In the genomic region with DNA sequence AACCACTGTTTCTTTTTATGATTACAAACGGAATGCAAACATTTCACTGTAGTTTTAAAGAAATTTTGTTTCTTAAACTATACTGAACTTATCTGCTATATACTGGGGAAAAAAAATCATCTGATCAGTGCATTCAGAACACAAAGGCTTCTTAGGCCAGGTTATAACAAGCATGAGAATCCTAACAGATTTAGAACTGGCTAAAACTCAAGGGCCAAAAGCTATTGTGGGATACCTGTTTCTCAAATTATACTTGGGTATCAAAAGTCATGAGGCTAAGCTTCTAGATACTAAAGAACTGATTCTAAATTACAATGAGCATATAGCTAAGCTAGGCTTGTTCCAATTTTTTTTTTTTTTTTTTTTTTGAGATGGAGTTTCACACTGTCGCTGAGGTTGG, we compare ENCODE assay signal across 21 cellular contexts. TPM values are rescaled to one million over a fixed set of nuclear protein-coding genes. Genes with fewer than 3 reads are reported as not detected.
DNase-seq lines count a peak whose midpoint lies in the region; ATAC-seq and TF ChIP-seq lines count a peak whose summit lies in the region.
"Had no signal": no experiment of that assay in that cellular context is flagged by ENCODE, and none has a peak within 500 bp of the region (broad histone marks: within the 10 kb centered on the region; RNA-seq: fewer than 3 reads in every experiment).

No MANE protein-coding gene starts in this region.

- H3K36me3 ChIP-seq in CD8-positive, alpha-beta T cell (ENCODE audit: insufficient read depth, low read length): peaks cover 38% of the 10 kb centered on the region
- peaks cover 21 to 96% of the 10 kb centered on the region in 2 donors for H3K36me3 ChIP-seq in psoas muscle (ENCODE audit: insufficient read depth in 1 of 2, low read depth in 1 of 2)

- no peak overlapping the region for H3K4me3 ChIP-seq in CD8-positive, alpha-beta T cell (ENCODE audit: low read depth, low read length)
- H3K4me3 ChIP-seq in psoas muscle: no peak overlapping the region
- H3K4me3 ChIP-seq: SJCRH30 had no signal

- TF ChIP-seq CTCF in CD8-positive, alpha-beta T cell (IDR thresholded peaks at IDR 0.05): no peak
- no peak for TF ChIP-seq CTCF in psoas muscle (IDR thresholded peaks at IDR 0.05)

- no peaks in the 10 kb centered on the region for H3K4me1 ChIP-seq in CD8-positive, alpha-beta T cell (ENCODE audit: insufficient read depth, low read length)
- H3K4me1 ChIP-seq in psoas muscle: peaks cover 8% of the 10 kb centered on the region
- H3K4me1 ChIP-seq: SJCRH30 had no signal

- WGBS in psoas muscle, 3 donors: 51 to 64% (median 52%) methylated on average over 2 of the region's 2 CpGs

- no peaks in the 10 kb centered on the region for H3K27me3 Mint-ChIP-seq in activated T-cell treated with anti-CD3 and anti-CD28 coated beads, Interleukin-2, amount 50 U/mL, for 72 hours (ENCODE audit: low read depth)
- H3K27me3 Mint-ChIP-seq in CD8-positive, alpha-beta T cell (ENCODE audit: low read depth): no peaks in the 10 kb centered on the region
- H3K27me3 Mint-ChIP-seq in activated naive CD8-positive, alpha-beta T cell treated with anti-CD3 and anti-CD28 coated beads for 36 hours: no peaks in the 10 kb centered on the region

- H3K4me1 Mint-ChIP-seq in activated T-cell treated with anti-CD3 and anti-CD28 coated beads, Interleukin-2, amount 50 U/mL, for 72 hours (ENCODE audit: low read depth): no peaks in the 10 kb centered on the region
- peaks cover 3% of the 10 kb centered on the region for H3K4me1 Mint-ChIP-seq in CD8-positive, alpha-beta T cell (ENCODE audit: low read depth)
- H3K4me1 Mint-ChIP-seq in activated naive CD8-positive, alpha-beta T cell treated with anti-CD3 and anti-CD28 coated beads for 36 hours: no peaks in the 10 kb centered on the region

- H3K9me3 ChIP-seq in CD8-positive, alpha-beta T cell (ENCODE audit: low read length): no peaks in the 10 kb centered on the region
- H3K9me3 ChIP-seq in psoas muscle: no peaks in the 10 kb centered on the region
- H3K9me3 ChIP-seq: SJCRH30 had no signal

- no peak for DNase-seq in activated T-cell treated with anti-CD3 and anti-CD28 coated beads, Interleukin-2, amount 50 U/mL, for 72 hours
- DNase-seq in activated T-cell treated with anti-CD3 and anti-CD28 coated beads, Interleukin-2, amount 50 U/mL, for 48 hours: no peak
- DNase-seq in CD8-positive, alpha-beta T cell: no peak
- no peak for DNase-seq in activated naive CD8-positive, alpha-beta T cell treated with anti-CD3 and anti-CD28 coated beads for 36 hours
- DNase-seq in psoas muscle: no peak
- no peak for DNase-seq in stimulated activated naive CD4-positive, alpha-beta T cell treated with Interleukin-2 at 50 U/mL for 16 hours (lab: John Stamatoyannopoulos, UW)
- DNase-seq: H7; KBM-7; NCI-H1105 treated with DMSO at 0.1 percent for 48 hours; NCI-H2029; NCI-H446 treated with DMSO at 0.1 percent for 48 hours; NCI-H526; NCI-H82; NK-92 treated with Interleukin-12 subunit alpha and Interleukin-12 subunit beta, amount 100 ng/mL, for 24 hours; PC-3; SJCRH30 had no signal

- peaks cover 15 to 39% of the 10 kb centered on the region in 2 donors for H3K36me3 Mint-ChIP-seq in activated T-cell treated with anti-CD3 and anti-CD28 coated beads, Interleukin-2, amount 50 U/mL, for 72 hours (ENCODE audit: insufficient read depth in 2 of 2)
- H3K36me3 Mint-ChIP-seq in CD8-positive, alpha-beta T cell: peaks cover 83% of the 10 kb centered on the region
- peaks cover 22% of the 10 kb centered on the region for H3K36me3 Mint-ChIP-seq in activated naive CD8-positive, alpha-beta T cell treated with anti-CD3 and anti-CD28 coated beads for 36 hours

- H3K4me3 Mint-ChIP-seq in activated T-cell treated with anti-CD3 and anti-CD28 coated beads, Interleukin-2, amount 50 U/mL, for 72 hours: no peak overlapping the region
- H3K4me3 Mint-ChIP-seq in CD8-positive, alpha-beta T cell: no peak overlapping the region
- no peak overlapping the region for H3K4me3 Mint-ChIP-seq in activated naive CD8-positive, alpha-beta T cell treated with anti-CD3 and anti-CD28 coated beads for 36 hours

- H3K27ac Mint-ChIP-seq in activated T-cell treated with anti-CD3 and anti-CD28 coated beads, Interleukin-2, amount 50 U/mL, for 72 hours: peak overlapping the region; percentile 57
- peak overlapping the region; percentile 62 for H3K27ac Mint-ChIP-seq in CD8-positive, alpha-beta T cell
- peak overlapping the region; percentile 20 for H3K27ac Mint-ChIP-seq in activated naive CD8-positive, alpha-beta T cell treated with anti-CD3 and anti-CD28 coated beads for 36 hours

- POLR2A ChIA-PET in CD8-positive, alpha-beta T cell (lab: Charles Lee): no interaction called here

- H3K9me3 Mint-ChIP-seq in activated T-cell treated with anti-CD3 and anti-CD28 coated beads, Interleukin-2, amount 50 U/mL, for 72 hours: no peaks in the 10 kb centered on the region
- no peaks in the 10 kb centered on the region for H3K9me3 Mint-ChIP-seq in CD8-positive, alpha-beta T cell
- H3K9me3 Mint-ChIP-seq in activated naive CD8-positive, alpha-beta T cell treated with anti-CD3 and anti-CD28 coated beads for 36 hours: no peaks in the 10 kb centered on the region

- ATAC-seq in activated T-cell treated with anti-CD3 and anti-CD28 coated beads, Interleukin-2, amount 50 U/mL, for 72 hours (replicated peaks in 1 of 2): no peak
- ATAC-seq in CD8-positive, alpha-beta T cell: no peak
- peak in 3 of 4 donors; percentile 31 to 62 (median 41) for ATAC-seq in psoas muscle
- ATAC-seq in HG03565 (IDR thresholded peaks at IDR 0.05; ENCODE audit: unreplicated experiment): no peak
- ATAC-seq: PC-3 had no signal

- intact Hi-C loops in CD8-positive, alpha-beta T cell (cut with DNase I, micrococcal nuclease): no loop called here
- intact Hi-C loops in psoas muscle (cut with DNase I): loop anchor here in 1 of 2 donors (2.0 kb wide), 1 partner anchor 52 kb away; no protein-coding TSS in a partner anchor

- no peak overlapping the region for H3K27ac ChIP-seq in CD8-positive, alpha-beta T cell (ENCODE audit: low read depth, low read length)
- peak overlapping the region; percentile 33 for H3K27ac ChIP-seq in psoas muscle
- H3K27ac ChIP-seq: SJCRH30 had no signal

- no peaks in the 10 kb centered on the region for H3K27me3 ChIP-seq in CD8-positive, alpha-beta T cell (ENCODE audit: insufficient read depth, low read length)
- no peaks in the 10 kb centered on the region for H3K27me3 ChIP-seq in psoas muscle (ENCODE audit: insufficient read depth in 3 of 3, low read length in 2 of 3)
- H3K27me3 ChIP-seq: SJCRH30 had no signal

- CTCF ChIA-PET in CD8-positive, alpha-beta T cell (lab: Charles Lee): no interaction called here

RNA-seq across cellular contexts. Expression of a gene that starts 29.7 kb away (rescaled TPM):
- 1 to 10 TPM; 1.9 to 2.8 TPM for total RNA-seq in activated T-cell treated with anti-CD3 and anti-CD28 coated beads, Interleukin-2, amount 50 U/mL, for 72 hours
- under 1 TPM; 0.33 to 0.41 TPM for total RNA-seq in CD8-positive, alpha-beta T cell
- 1 to 10 TPM; 1.0 to 1.5 TPM for total RNA-seq in activated naive CD8-positive, alpha-beta T cell treated with anti-CD3 and anti-CD28 coated beads for 36 hours
- 1 to 10 TPM in 1 of 4 donors, under 1 TPM in 3; 0.36 to 1.4 (median 0.63) TPM for total RNA-seq in psoas muscle
- under 1 TPM; 0.13 to 0.65 (median 0.40) TPM for polyA plus RNA-seq in psoas muscle

RNA-seq across cellular contexts. Expression of a gene that starts 56.0 kb away (rescaled TPM):
- total RNA-seq in activated T-cell treated with anti-CD3 and anti-CD28 coated beads, Interleukin-2, amount 50 U/mL, for 72 hours: not detected
- total RNA-seq in CD8-positive, alpha-beta T cell: not detected
- total RNA-seq in activated naive CD8-positive, alpha-beta T cell treated with anti-CD3 and anti-CD28 coated beads for 36 hours: not detected
- 10 to 100 TPM; 14.5 to 33.0 (median 24.9) TPM for total RNA-seq in psoas muscle
- 1 to 10 TPM in 1 of 3 donors, under 1 TPM in 2; 0.26 to 2.9 (median 0.62) TPM for polyA plus RNA-seq in psoas muscle
- total RNA-seq: A172, LHCN-M2, MCF 10A, PC-3, SJCRH30 had no signal
- polyA plus RNA-seq: BJ had no signal

RNA-seq across cellular contexts. Expression of a gene that starts 59.1 kb away (rescaled TPM):
- total RNA-seq in activated T-cell treated with anti-CD3 and anti-CD28 coated beads, Interleukin-2, amount 50 U/mL, for 72 hours: not detected
- not detected for total RNA-seq in CD8-positive, alpha-beta T cell
- total RNA-seq in activated naive CD8-positive, alpha-beta T cell treated with anti-CD3 and anti-CD28 coated beads for 36 hours: not detected
- 1 to 10 TPM; 1.4 to 4.4 (median 2.8) TPM for total RNA-seq in psoas muscle
- polyA plus RNA-seq in psoas muscle: 1 to 10 TPM in 1 of 3 donors, under 1 TPM in 2; 0.65 to 2.4 (median 0.99) TPM
- total RNA-seq: MCF 10A, PC-3, SJCRH30 had no signal

Comparison
In these comparisons a context has a peak if more than half of its experiments do, and no peak if none do; other contexts are left out.
1. ATAC-seq: peak in psoas muscle (3 of 4); none in activated T-cell treated with anti-CD3 and anti-CD28 coated beads, Interleukin-2, amount 50 U/mL, for 72 hours (0 of 2), CD8-positive, alpha-beta T cell (single experiment) and HG03565 (single experiment).
2. RNA of a gene that starts 56.0 kb away (total RNA-seq): 14.5 to 33.0 TPM in psoas muscle; not detected in activated T-cell treated with anti-CD3 and anti-CD28 coated beads, Interleukin-2, amount 50 U/mL, for 72 hours, not detected in CD8-positive, alpha-beta T cell and not detected in activated naive CD8-positive, alpha-beta T cell treated with anti-CD3 and anti-CD28 coated beads for 36 hours; every median in the first group is over 10 times any median in the second.
3. Peak in every context shown above with its lines, with median percentiles within 50 percentile points of each other: H3K27ac Mint-ChIP-seq.